In genomic region chr2:88139203-88139702, GRCh38 we compare ENCODE assay signal across 1 cellular context.
TF ChIP-seq lines count a peak whose summit lies in the region.

No MANE protein-coding gene starts in this region.

TF ChIP-seq in HepG2, 621 proteins besides CTCF, POLR2A, EP300 and RAD21 (continued from another document):
- TF ChIP-seq ZNF362 (CRISPR knock-in tag; IDR thresholded peaks at IDR 0.05; ENCODE audit: borderline replicate concordance), result no peak; the same call in 1 of the 2 replicates
- TF ChIP-seq PLRG1 (conservative IDR thresholded peaks at IDR 0.05), result no peak
- TF ChIP-seq ZNF136 (CRISPR knock-in tag; IDR thresholded peaks at IDR 0.05; ENCODE audit: low read depth), result no peak; the same call in 1 of the 2 replicates
- TF ChIP-seq ZNF331 (CRISPR knock-in tag; IDR thresholded peaks at IDR 0.05), result peak; percentile 87
- no peak for TF ChIP-seq ARID2 (CRISPR knock-in tag; IDR thresholded peaks at IDR 0.05; ENCODE audit: borderline replicate concordance)
- peak; percentile 80 for TF ChIP-seq FOXO1 (CRISPR knock-in tag; IDR thresholded peaks at IDR 0.05)
- TF ChIP-seq DR1 (CRISPR knock-in tag; IDR thresholded peaks at IDR 0.05), result no peak
- TF ChIP-seq MLLT10 (CRISPR knock-in tag; IDR thresholded peaks at IDR 0.05), result no peak
- TF ChIP-seq, protein P1, sequence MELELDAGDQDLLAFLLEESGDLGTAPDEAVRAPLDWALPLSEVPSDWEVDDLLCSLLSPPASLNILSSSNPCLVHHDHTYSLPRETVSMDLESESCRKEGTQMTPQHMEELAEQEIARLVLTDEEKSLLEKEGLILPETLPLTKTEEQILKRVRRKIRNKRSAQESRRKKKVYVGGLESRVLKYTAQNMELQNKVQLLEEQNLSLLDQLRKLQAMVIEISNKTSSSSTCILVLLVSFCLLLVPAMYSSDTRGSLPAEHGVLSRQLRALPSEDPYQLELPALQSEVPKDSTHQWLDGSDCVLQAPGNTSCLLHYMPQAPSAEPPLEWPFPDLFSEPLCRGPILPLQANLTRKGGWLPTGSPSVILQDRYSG (CRISPR knock-in tag; IDR thresholded peaks at IDR 0.05), result no peak
- peak in 1 of 2 experiments; percentile 51; a peak in 1 of 4 replicates for TF ChIP-seq HMGXB4 (CRISPR knock-in tag; IDR thresholded peaks at IDR 0.05; ENCODE audit: borderline replicate concordance in 1 of 2, low read depth in 1 of 2)
- no peak; the same call in 1 of the 2 replicates for TF ChIP-seq ZNF7 (CRISPR knock-in tag; IDR thresholded peaks at IDR 0.05)
- TF ChIP-seq PBX2 (CRISPR knock-in tag; IDR thresholded peaks at IDR 0.05), result peak; percentile 40; the same call in 1 of the 2 replicates
- peak; percentile 74; the same call in 1 of the 2 replicates for TF ChIP-seq ZNF12 (CRISPR knock-in tag; IDR thresholded peaks at IDR 0.05)
- TF ChIP-seq ZNF468 (CRISPR knock-in tag; IDR thresholded peaks at IDR 0.05), result no peak
- TF ChIP-seq MAZ (IDR thresholded peaks at IDR 0.05; ENCODE audit: borderline replicate concordance, low read depth, low read length), result no peak
- no peak; the same call in 1 of the 2 replicates for TF ChIP-seq MAZ (CRISPR knock-in tag; IDR thresholded peaks at IDR 0.05; ENCODE audit: low read depth)
- TF ChIP-seq ARID4A (CRISPR knock-in tag; IDR thresholded peaks at IDR 0.05; ENCODE audit: borderline replicate concordance), result peak; percentile 65; the same call in 1 of the 2 replicates
- TF ChIP-seq, protein P2, sequence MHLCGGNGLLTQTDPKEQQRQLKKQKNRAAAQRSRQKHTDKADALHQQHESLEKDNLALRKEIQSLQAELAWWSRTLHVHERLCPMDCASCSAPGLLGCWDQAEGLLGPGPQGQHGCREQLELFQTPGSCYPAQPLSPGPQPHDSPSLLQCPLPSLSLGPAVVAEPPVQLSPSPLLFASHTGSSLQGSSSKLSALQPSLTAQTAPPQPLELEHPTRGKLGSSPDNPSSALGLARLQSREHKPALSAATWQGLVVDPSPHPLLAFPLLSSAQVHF (CRISPR knock-in tag; IDR thresholded peaks at IDR 0.05), result no peak
- TF ChIP-seq ZNF549 (CRISPR knock-in tag; IDR thresholded peaks at IDR 0.05), result no peak
- no peak for TF ChIP-seq SALL2 (CRISPR knock-in tag; IDR thresholded peaks at IDR 0.05)
- TF ChIP-seq, protein P3, sequence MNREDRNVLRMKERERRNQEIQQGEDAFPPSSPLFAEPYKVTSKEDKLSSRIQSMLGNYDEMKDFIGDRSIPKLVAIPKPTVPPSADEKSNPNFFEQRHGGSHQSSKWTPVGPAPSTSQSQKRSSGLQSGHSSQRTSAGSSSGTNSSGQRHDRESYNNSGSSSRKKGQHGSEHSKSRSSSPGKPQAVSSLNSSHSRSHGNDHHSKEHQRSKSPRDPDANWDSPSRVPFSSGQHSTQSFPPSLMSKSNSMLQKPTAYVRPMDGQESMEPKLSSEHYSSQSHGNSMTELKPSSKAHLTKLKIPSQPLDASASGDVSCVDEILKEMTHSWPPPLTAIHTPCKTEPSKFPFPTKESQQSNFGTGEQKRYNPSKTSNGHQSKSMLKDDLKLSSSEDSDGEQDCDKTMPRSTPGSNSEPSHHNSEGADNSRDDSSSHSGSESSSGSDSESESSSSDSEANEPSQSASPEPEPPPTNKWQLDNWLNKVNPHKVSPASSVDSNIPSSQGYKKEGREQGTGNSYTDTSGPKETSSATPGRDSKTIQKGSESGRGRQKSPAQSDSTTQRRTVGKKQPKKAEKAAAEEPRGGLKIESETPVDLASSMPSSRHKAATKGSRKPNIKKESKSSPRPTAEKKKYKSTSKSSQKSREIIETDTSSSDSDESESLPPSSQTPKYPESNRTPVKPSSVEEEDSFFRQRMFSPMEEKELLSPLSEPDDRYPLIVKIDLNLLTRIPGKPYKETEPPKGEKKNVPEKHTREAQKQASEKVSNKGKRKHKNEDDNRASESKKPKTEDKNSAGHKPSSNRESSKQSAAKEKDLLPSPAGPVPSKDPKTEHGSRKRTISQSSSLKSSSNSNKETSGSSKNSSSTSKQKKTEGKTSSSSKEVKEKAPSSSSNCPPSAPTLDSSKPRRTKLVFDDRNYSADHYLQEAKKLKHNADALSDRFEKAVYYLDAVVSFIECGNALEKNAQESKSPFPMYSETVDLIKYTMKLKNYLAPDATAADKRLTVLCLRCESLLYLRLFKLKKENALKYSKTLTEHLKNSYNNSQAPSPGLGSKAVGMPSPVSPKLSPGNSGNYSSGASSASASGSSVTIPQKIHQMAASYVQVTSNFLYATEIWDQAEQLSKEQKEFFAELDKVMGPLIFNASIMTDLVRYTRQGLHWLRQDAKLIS (CRISPR knock-in tag; IDR thresholded peaks at IDR 0.05), result peak; percentile 76
- no peak for TF ChIP-seq PCBP2 (optimal IDR thresholded peaks at IDR 0.05; ENCODE audit: low read depth, low read length, poor library complexity, severe bottlenecking)
- TF ChIP-seq POLR2AphosphoS5 (IDR thresholded peaks at IDR 0.05; ENCODE audit: low read depth, low read length), result peak; percentile 74
- peak; percentile 76 for TF ChIP-seq MIXL1 (CRISPR knock-in tag; IDR thresholded peaks at IDR 0.05)
- TF ChIP-seq KMT2A (CRISPR knock-in tag; IDR thresholded peaks at IDR 0.05), result peak; percentile 63; the same call in 1 of the 2 replicates
- TF ChIP-seq NFYB (CRISPR knock-in tag; IDR thresholded peaks at IDR 0.05), result peak; percentile 70
- 0 out of 2 replicates have a peak, but pooled peaks have one; percentile 57 for TF ChIP-seq MIER2 (CRISPR knock-in tag; IDR thresholded peaks at IDR 0.05)
